ENCODE assay signal across 23 cellular contexts in genomic region chr13:89660752-89661151, GRCh38.
DNase-seq lines count a peak whose midpoint lies in the region; ATAC-seq and TF ChIP-seq lines count a peak whose summit lies in the region.
"Had no signal": no experiment of that assay in that cellular context is flagged by ENCODE, and none has a peak within 500 bp of the region (broad histone marks: within the 10 kb centered on the region; RNA-seq: fewer than 3 reads in every experiment).

No MANE protein-coding gene starts in this region.

- no peak overlapping the region for H3K4me3 ChIP-seq in H7 (ENCODE audit: insufficient read depth, low read depth, low read length)
- H3K4me3 ChIP-seq in RWPE2 (ENCODE audit: severe bottlenecking), result no peak overlapping the region
- H3K4me3 ChIP-seq in fibroblast of pulmonary artery (replicated peaks; ENCODE audit: low read depth, low read length), result no peak overlapping the region
- H3K4me3 ChIP-seq in right atrium auricular region, result no peak overlapping the region
- H3K4me3 ChIP-seq: GM23248, HAP-1, Peyer's patch had no signal

- H3K4me1 ChIP-seq in RWPE2 (ENCODE audit: insufficient read depth, poor library complexity, severe bottlenecking) (no peaks in the 10 kb centered on the region), right atrium auricular region (no peaks in the 10 kb centered on the region)
- H3K4me1 ChIP-seq: HAP-1, Peyer's patch had no signal

- H3K27me3 ChIP-seq in H7 (ENCODE audit: control insufficient read depth, insufficient read depth, low read length) (no peaks in the 10 kb centered on the region), RWPE2 (ENCODE audit: insufficient read depth, poor library complexity, severe bottlenecking) (no peaks in the 10 kb centered on the region), right atrium auricular region (no peaks in the 10 kb centered on the region)
- H3K27me3 ChIP-seq: Peyer's patch had no signal

- no peaks in the 10 kb centered on the region for H3K9me3 ChIP-seq in RWPE2 (ENCODE audit: severe bottlenecking)
- no peaks in the 10 kb centered on the region for H3K9me3 ChIP-seq in right atrium auricular region
- H3K9me3 ChIP-seq: HAP-1, Peyer's patch, SK-N-SH had no signal

- H3K36me3 ChIP-seq in H7 (replicated peaks; ENCODE audit: control insufficient read depth, insufficient read depth, low read length) (no peaks in the 10 kb centered on the region), RWPE2 (ENCODE audit: low read depth) (no peaks in the 10 kb centered on the region), right atrium auricular region (no peaks in the 10 kb centered on the region)
- H3K36me3 ChIP-seq: HAP-1, Peyer's patch had no signal

- H3K27ac ChIP-seq in RWPE2 (ENCODE audit: poor library complexity, severe bottlenecking), result no peak overlapping the region
- no peak overlapping the region for H3K27ac ChIP-seq in right atrium auricular region
- no peak overlapping the region for H3K27ac ChIP-seq in substantia nigra (ENCODE audit: low read depth, low read length, poor library complexity, severe bottlenecking)
- H3K27ac ChIP-seq: GM23248, Peyer's patch had no signal

- ATAC-seq in RWPE2 (ENCODE audit: low read depth), result peak; percentile 51

- peak; percentile 1 for DNase-seq in H7
- no peak for DNase-seq in RWPE2 (ENCODE audit: low spot score)
- DNase-seq in fibroblast of pulmonary artery (ENCODE audit: low read depth), result peak; percentile 1
- peak; percentile 30 for DNase-seq in renal cortical epithelial cell (ENCODE audit: low read depth)
- DNase-seq in right atrium auricular region (ENCODE audit: low spot score), result no peak
- no peak for DNase-seq in substantia nigra (lab: John Stamatoyannopoulos, UW)
- DNase-seq in NCI-H1105 (lab: John Stamatoyannopoulos, UW), result no peak
- DNase-seq: C1 segment of cervical spinal cord; CD4-positive, alpha-beta memory T cell; COR-L47; GDM1; GM23248; HFFc6; KBM-7; NCI-H1694; NCI-H2029 treated with DMSO at 0.1 percent for 48 hours; NCI-H226; NCI-H510A; NCI-H69; Peyer's patch; SK-N-SH; SW 1271 had no signal

- TF ChIP-seq CTCF in RWPE2 (IDR thresholded peaks at IDR 0.05; ENCODE audit: poor library complexity, severe bottlenecking), result no peak
- TF ChIP-seq CTCF in fibroblast of pulmonary artery (IDR thresholded peaks at IDR 0.05; ENCODE audit: low read length, missing control alignments), result no peak
- no peak for TF ChIP-seq CTCF in right atrium auricular region (IDR thresholded peaks at IDR 0.05)

Comparison
In these comparisons a context has a peak if more than half of its experiments do, and no peak if none do; other contexts are left out.
1. DNase-seq: peak in H7 (single experiment), fibroblast of pulmonary artery (single experiment) and renal cortical epithelial cell (single experiment); none in RWPE2 (single experiment), right atrium auricular region (single experiment), substantia nigra (0 of 49) and NCI-H1105 (single experiment).